20 cellular contexts compared by ENCODE assay signal in the genomic region with DNA sequence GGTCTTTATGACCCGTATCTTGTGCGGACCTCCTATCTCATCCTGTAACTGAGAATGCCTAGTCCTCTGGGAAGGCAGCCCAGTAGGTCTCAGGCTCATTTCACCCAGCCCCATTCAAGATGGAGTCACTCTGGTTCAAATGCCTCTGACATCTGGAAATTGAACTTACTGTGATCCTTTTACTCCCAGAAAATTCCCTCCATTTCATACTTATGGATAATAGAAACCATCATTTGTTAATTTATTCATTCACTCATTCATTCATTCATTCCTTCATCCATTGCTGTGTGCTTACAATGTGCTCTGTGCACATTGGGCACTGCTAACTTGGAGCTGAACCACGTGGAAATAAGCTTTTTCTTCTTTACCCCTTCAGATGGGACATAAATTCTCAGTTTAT. TPM values are rescaled to one million over a fixed set of nuclear protein-coding genes. Genes with fewer than 3 reads are reported as not detected.
A peak's percentile ranks its signal among the peaks of the same experiment; 100 is the strongest.
DNase-seq lines count a peak whose midpoint lies in the region; ATAC-seq and TF ChIP-seq lines count a peak whose summit lies in the region.
"Had no signal": no experiment of that assay in that cellular context is flagged by ENCODE, and none has a peak within 500 bp of the region (broad histone marks: within the 10 kb centered on the region; RNA-seq: fewer than 3 reads in every experiment).

No MANE protein-coding gene starts in this region.

- no peaks in the 10 kb centered on the region for H3K9me3 Mint-ChIP-seq in activated CD4-positive, alpha-beta T cell treated with anti-CD3 and anti-CD28 coated beads, Interleukin-2, amount 10 ng/mL, durations not matched to agents 24 days and 14 days
- H3K9me3 Mint-ChIP-seq in CD14-positive monocyte, result peaks cover 0 to 6% (median 0%) of the 10 kb centered on the region in 7 donors
- H3K9me3 Mint-ChIP-seq in activated CD8-positive, alpha-beta T cell treated with anti-CD3 and anti-CD28 coated beads, Interleukin-2, amount 10 ng/mL, durations not matched to agents 7 days and 5 days (ENCODE audit: insufficient read depth), result no peaks in the 10 kb centered on the region
- H3K9me3 Mint-ChIP-seq in naive B cell, result peaks cover 0 to 3% (median 0%) of the 10 kb centered on the region in 7 donors

- peaks cover 15% of the 10 kb centered on the region for H3K4me1 Mint-ChIP-seq in activated CD4-positive, alpha-beta T cell treated with anti-CD3 and anti-CD28 coated beads, Interleukin-2, amount 10 ng/mL, durations not matched to agents 24 days and 14 days
- H3K4me1 Mint-ChIP-seq in CD14-positive monocyte (peaks cover 31% of the 10 kb centered on the region), naive B cell (peaks cover 12 to 16% (median 13%) of the 10 kb centered on the region in 3 donors)
- H3K4me1 Mint-ChIP-seq in activated CD8-positive, alpha-beta T cell treated with anti-CD3 and anti-CD28 coated beads, Interleukin-2, amount 10 ng/mL, durations not matched to agents 7 days and 5 days (ENCODE audit: low read depth), result peaks cover 16% of the 10 kb centered on the region

- TF ChIP-seq CTCF in CD14-positive monocyte (IDR thresholded peaks at IDR 0.05), result no peak

- intact Hi-C loops in activated CD4-positive, alpha-beta T cell treated with anti-CD3 and anti-CD28 coated beads, Interleukin-2, amount 10 ng/mL, durations not matched to agents 24 days and 14 days (cut with micrococcal nuclease), result no loop called here
- intact Hi-C loops in CD14-positive monocyte (cut with micrococcal nuclease), result no loop called here

- H3K36me3 Mint-ChIP-seq in activated CD4-positive, alpha-beta T cell treated with anti-CD3 and anti-CD28 coated beads, Interleukin-2, amount 10 ng/mL, durations not matched to agents 24 days and 14 days (ENCODE audit: low read depth), result no peaks in the 10 kb centered on the region
- H3K36me3 Mint-ChIP-seq in CD14-positive monocyte (no peaks in the 10 kb centered on the region), naive B cell (no peaks in the 10 kb centered on the region)
- H3K36me3 Mint-ChIP-seq in activated CD8-positive, alpha-beta T cell treated with anti-CD3 and anti-CD28 coated beads, Interleukin-2, amount 10 ng/mL, durations not matched to agents 7 days and 5 days (ENCODE audit: low read depth), result no peaks in the 10 kb centered on the region

- no peak overlapping the region for H3K4me3 ChIP-seq in HAP-1

- POLR2A ChIA-PET in activated CD8-positive, alpha-beta T cell treated with anti-CD3 and anti-CD28 coated beads, Interleukin-2, amount 10 ng/mL, durations not matched to agents 7 days and 5 days (lab: Charles Lee), result no interaction called here

- no peaks in the 10 kb centered on the region for H3K36me3 ChIP-seq in HAP-1 (replicated peaks)

- H3K27me3 Mint-ChIP-seq in activated CD4-positive, alpha-beta T cell treated with anti-CD3 and anti-CD28 coated beads, Interleukin-2, amount 10 ng/mL, durations not matched to agents 24 days and 14 days, result no peaks in the 10 kb centered on the region
- H3K27me3 Mint-ChIP-seq in CD14-positive monocyte (ENCODE audit: low read depth in 3 of 3) (peaks cover 0 to 37% (median 2%) of the 10 kb centered on the region in 3 donors), naive B cell (peaks cover 0 to 9% (median 0%) of the 10 kb centered on the region in 3 donors)
- no peaks in the 10 kb centered on the region for H3K27me3 Mint-ChIP-seq in activated CD8-positive, alpha-beta T cell treated with anti-CD3 and anti-CD28 coated beads, Interleukin-2, amount 10 ng/mL, durations not matched to agents 7 days and 5 days (ENCODE audit: low read depth)

- ATAC-seq in activated CD8-positive, alpha-beta T cell treated with anti-CD3 and anti-CD28 coated beads, Interleukin-2, amount 10 ng/mL, durations not matched to agents 7 days and 5 days, result peak; percentile 26
- no peak for ATAC-seq in naive B cell (ENCODE audit: low read depth in 2 of 2)
- ATAC-seq: Panc1 had no signal

- peak overlapping the region; percentile 79 for H3K4me3 Mint-ChIP-seq in activated CD4-positive, alpha-beta T cell treated with anti-CD3 and anti-CD28 coated beads, Interleukin-2, amount 10 ng/mL, durations not matched to agents 24 days and 14 days
- H3K4me3 Mint-ChIP-seq in CD14-positive monocyte, result no peak overlapping the region
- H3K4me3 Mint-ChIP-seq in activated CD8-positive, alpha-beta T cell treated with anti-CD3 and anti-CD28 coated beads, Interleukin-2, amount 10 ng/mL, durations not matched to agents 7 days and 5 days, result no peak overlapping the region
- H3K4me3 Mint-ChIP-seq in naive B cell, result peak overlapping the region in 6 of 8 donors; percentile 10 to 86 (median 78)

- DNase-seq in activated CD4-positive, alpha-beta T cell treated with anti-CD3 and anti-CD28 coated beads, Interleukin-2, amount 10 ng/mL, durations not matched to agents 24 days and 14 days, result no peak
- no peak for DNase-seq in activated CD4-positive, alpha-beta T cell treated with anti-CD3 and anti-CD28 coated beads for 4 hours
- DNase-seq in CD14-positive monocyte (ENCODE audit: low spot score) (no peak), naive B cell (no peak), GDM1 (lab: John Stamatoyannopoulos, UW) (no peak), SKM-1 treated with dmso at 0.1 percent for 144 hours (lab: John Stamatoyannopoulos, UW; ENCODE audit: unreplicated experiment) (no peak), HAP-1 (ENCODE audit: low spot score in 2 of 2) (no peak)
- no peak for DNase-seq in activated CD8-positive, alpha-beta T cell treated with anti-CD3 and anti-CD28 coated beads, Interleukin-2, amount 10 ng/mL, durations not matched to agents 7 days and 5 days
- DNase-seq: 8988T, Caco-2, DMS153, H7, IMR-90, NCI-H1105, NCI-H1694 treated with DMSO at 0.1 percent for 48 hours, NCI-H2107, NCI-H524 treated with DMSO at 0.1 percent for 48 hours had no signal

- H3K27me3 ChIP-seq in HAP-1 (ENCODE audit: low read depth), result no peaks in the 10 kb centered on the region

- peak overlapping the region; percentile 37 for H3K27ac Mint-ChIP-seq in activated CD4-positive, alpha-beta T cell treated with anti-CD3 and anti-CD28 coated beads, Interleukin-2, amount 10 ng/mL, durations not matched to agents 24 days and 14 days
- H3K27ac Mint-ChIP-seq in CD14-positive monocyte, result peak overlapping the region in 5 of 7 donors; percentile 78 to 95 (median 91)
- no peak overlapping the region for H3K27ac Mint-ChIP-seq in activated CD8-positive, alpha-beta T cell treated with anti-CD3 and anti-CD28 coated beads, Interleukin-2, amount 10 ng/mL, durations not matched to agents 7 days and 5 days
- H3K27ac Mint-ChIP-seq in naive B cell, result peak overlapping the region in 1 of 6 donors; percentile 54

- CTCF ChIA-PET in activated CD8-positive, alpha-beta T cell treated with anti-CD3 and anti-CD28 coated beads, Interleukin-2, amount 10 ng/mL, durations not matched to agents 7 days and 5 days (lab: Charles Lee), result interaction anchor here (2.9 kb wide), 1 partner anchor 27 kb away, joined by 11 read pairs; no protein-coding TSS in a partner anchor

- H3K4me1 ChIP-seq in HAP-1, result no peaks in the 10 kb centered on the region
- H3K4me1 ChIP-seq: Caco-2 had no signal

- H3K9me3 ChIP-seq in HAP-1, result no peaks in the 10 kb centered on the region
- H3K9me3 ChIP-seq: Caco-2 had no signal

- in situ Hi-C loops in HAP-1 (cut with MboI; ENCODE audit: low sequenced_read_pairs), result no loop called here

RNA-seq across cellular contexts. Expression of a gene that starts 9.2 kb away (rescaled TPM):
- total RNA-seq in activated CD4-positive, alpha-beta T cell treated with anti-CD3 and anti-CD28 coated beads, Interleukin-2, amount 10 ng/mL, durations not matched to agents 24 days and 14 days, result 66.5 and 68.7 TPM in 2 replicates
- polyA plus RNA-seq in CD14-positive monocyte, result 100 to 1,000 TPM; 430 to 497 TPM
- 10 to 100 TPM; 62.8 to 63.9 TPM for total RNA-seq in activated CD8-positive, alpha-beta T cell treated with anti-CD3 and anti-CD28 coated beads, Interleukin-2, amount 10 ng/mL, durations not matched to agents 7 days and 5 days
- polyA plus RNA-seq in naive B cell (ENCODE audit: low read depth in 6 of 6), result 100 to 1,000 TPM; 135 to 199 (median 153) TPM

RNA-seq across cellular contexts. Expression of a gene that starts 51.6 kb away (rescaled TPM):
- total RNA-seq in activated CD4-positive, alpha-beta T cell treated with anti-CD3 and anti-CD28 coated beads, Interleukin-2, amount 10 ng/mL, durations not matched to agents 24 days and 14 days, result not detected in 2 replicates
- not detected for polyA plus RNA-seq in CD14-positive monocyte
- not detected for total RNA-seq in activated CD8-positive, alpha-beta T cell treated with anti-CD3 and anti-CD28 coated beads, Interleukin-2, amount 10 ng/mL, durations not matched to agents 7 days and 5 days
- not detected for polyA plus RNA-seq in naive B cell (ENCODE audit: low read depth in 6 of 6)
- total RNA-seq: Caco-2, H7, HT1080, IMR-90, LHCN-M2 had no signal
- polyA plus RNA-seq: IMR-90 had no signal

Comparison
In these comparisons a context has a peak if more than half of its experiments do, and no peak if none do; other contexts are left out.
1. H3K4me3 Mint-ChIP-seq: peak in activated CD4-positive, alpha-beta T cell treated with anti-CD3 and anti-CD28 coated beads, Interleukin-2, amount 10 ng/mL, durations not matched to agents 24 days and 14 days (single experiment) and naive B cell (6 of 8); none in CD14-positive monocyte (0 of 2) and activated CD8-positive, alpha-beta T cell treated with anti-CD3 and anti-CD28 coated beads, Interleukin-2, amount 10 ng/mL, durations not matched to agents 7 days and 5 days (single experiment).